ENCODE assay signal across 9 cellular contexts in genomic region chr10:32955790-32956189, GRCh38. TPM values are rescaled to one million over a fixed set of nuclear protein-coding genes. Genes with fewer than 3 reads are reported as not detected.
DNase-seq lines count a peak whose midpoint lies in the region; ATAC-seq, FAIRE-seq and TF ChIP-seq lines count a peak whose summit lies in the region.
"Had no signal": no experiment of that assay in that cellular context is flagged by ENCODE, and none has a peak within 500 bp of the region (broad histone marks: within the 10 kb centered on the region; RNA-seq: fewer than 3 reads in every experiment).

No MANE protein-coding gene starts in this region.

- peaks cover 61% of the 10 kb centered on the region for H3K4me1 ChIP-seq in OCI-LY7 (ENCODE audit: insufficient read depth, low read length, poor library complexity, severe bottlenecking)
- peaks cover 69% of the 10 kb centered on the region for H3K4me1 ChIP-seq in endothelial cell of umbilical vein (ENCODE audit: control insufficient read depth, extremely low read depth, insufficient read depth, low read length)

- H2AFZ ChIP-seq in OCI-LY7 (ENCODE audit: low read length) (no peak overlapping the region), endothelial cell of umbilical vein (ENCODE audit: low read depth, low read length) (no peak overlapping the region)

- CTCF ChIA-PET in CD4-positive, alpha-beta T cell (lab: Charles Lee): interaction anchor here (1.0 to 1.6 kb wide), 5 partner anchors 18 to 610 kb away, joined by 3 to 5 read pairs (median 4); no protein-coding TSS in a partner anchor
- CTCF ChIA-PET in OCI-LY7 (lab: Charles Lee; ENCODE audit: unreplicated experiment) (no interaction called here), endothelial cell of umbilical vein (lab: Charles Lee) (interaction anchor here (1.1 to 3.3 kb wide), 6 partner anchors 8 to 53 kb away, joined by 3 to 22 read pairs (median 5); no protein-coding TSS in a partner anchor)

- H3K4me3 ChIP-seq in OCI-LY7 (ENCODE audit: low read depth, low read length, poor library complexity, severe bottlenecking): peak overlapping the region; percentile 94
- H3K4me3 ChIP-seq in endothelial cell of umbilical vein (replicated peaks in 1 of 3; ENCODE audit: insufficient read depth in 1 of 3, low read depth in 1 of 3, low read length in 3 of 3): peak overlapping the region; percentile 99 to 100 (median 99)

- H3K27ac Mint-ChIP-seq in CD4-positive, alpha-beta T cell: peak overlapping the region; percentile 82
- no peak overlapping the region for H3K27ac Mint-ChIP-seq in neural crest cell (ENCODE audit: unreplicated experiment)

- H3K9me3 Mint-ChIP-seq in CD4-positive, alpha-beta T cell: no peaks in the 10 kb centered on the region
- H3K9me3 Mint-ChIP-seq in neural crest cell: no peaks in the 10 kb centered on the region

- H3K4me3 Mint-ChIP-seq in CD4-positive, alpha-beta T cell: peak overlapping the region; percentile 90
- peak overlapping the region; percentile 91 for H3K4me3 Mint-ChIP-seq in neural crest cell

- peaks cover 79% of the 10 kb centered on the region for H3K4me1 Mint-ChIP-seq in CD4-positive, alpha-beta T cell (ENCODE audit: low read depth)
- H3K4me1 Mint-ChIP-seq in neural crest cell: peaks cover 79% of the 10 kb centered on the region

- no peaks in the 10 kb centered on the region for H3K27me3 ChIP-seq in CD4-positive, alpha-beta T cell (ENCODE audit: control insufficient read depth, insufficient read depth, low read length)
- H3K27me3 ChIP-seq in endothelial cell of umbilical vein (ENCODE audit: control insufficient read depth in 2 of 2, insufficient read depth in 2 of 2, low read length in 2 of 2): no peaks in the 10 kb centered on the region

- H3K9me1 ChIP-seq in endothelial cell of umbilical vein (replicated peaks; ENCODE audit: control insufficient read depth, extremely low read depth, insufficient read depth, low read length): no peaks in the 10 kb centered on the region

- no peak overlapping the region for H3K27ac ChIP-seq in CD4-positive, alpha-beta T cell (ENCODE audit: low read depth, low read length)
- peak overlapping the region; percentile 64 for H3K27ac ChIP-seq in OCI-LY7 (ENCODE audit: low read depth, low read length, poor library complexity, severe bottlenecking)
- peak overlapping the region; percentile 97 for H3K27ac ChIP-seq in endothelial cell of umbilical vein (ENCODE audit: insufficient read depth, low read depth, low read length)

- BruUV-seq in OCI-LY7 (replicated peaks; lab: Mats Ljungman, UMichigan) (TSS peak; percentile 53), endothelial cell of umbilical vein (replicated peaks; lab: Mats Ljungman, UMichigan) (no TSS peak)

- H3K27me3 Mint-ChIP-seq in CD4-positive, alpha-beta T cell: no peaks in the 10 kb centered on the region
- H3K27me3 Mint-ChIP-seq in neural crest cell (ENCODE audit: low read depth): no peaks in the 10 kb centered on the region

- no peaks in the 10 kb centered on the region for H3K9me3 ChIP-seq in CD4-positive, alpha-beta T cell (ENCODE audit: control insufficient read depth, low read length)
- H3K9me3 ChIP-seq in OCI-LY7 (ENCODE audit: low read length) (no peaks in the 10 kb centered on the region), endothelial cell of umbilical vein (replicated peaks; ENCODE audit: control insufficient read depth, insufficient read depth, low read length) (no peaks in the 10 kb centered on the region)

- no peak for FAIRE-seq in endothelial cell of umbilical vein (lab: Jason Lieb, UNC)

- H3K79me2 ChIP-seq in OCI-LY7 (ENCODE audit: insufficient read depth, low read depth, low read length): peaks cover 95% of the 10 kb centered on the region
- peaks cover 90% of the 10 kb centered on the region for H3K79me2 ChIP-seq in endothelial cell of umbilical vein (ENCODE audit: control insufficient read depth, insufficient read depth, low read length)

- peak overlapping the region; percentile 100 for H3K9ac ChIP-seq in endothelial cell of umbilical vein (replicated peaks; ENCODE audit: extremely low read depth, insufficient read depth, low read length)

- no peak for TF ChIP-seq CTCF in CD4-positive, alpha-beta T cell (IDR thresholded peaks at IDR 0.05)
- TF ChIP-seq CTCF in OCI-LY7 (conservative IDR thresholded peaks at IDR 0.05; ENCODE audit: low read length): no peak
- no peak for TF ChIP-seq CTCF in endothelial cell of umbilical vein (IDR thresholded peaks at IDR 0.05; ENCODE audit: extremely low read depth in 1 of 2, insufficient read depth in 1 of 2, low read depth in 1 of 2, low read length in 2 of 2)
- TF ChIP-seq CTCF in neural crest cell (conservative IDR thresholded peaks at IDR 0.05): no peak

- no peaks in the 10 kb centered on the region for H3K9me2 ChIP-seq in OCI-LY7 (ENCODE audit: insufficient read depth, low read length)

- intact Hi-C loops in CD4-positive, alpha-beta T cell (cut with DNase I, micrococcal nuclease): loop anchor here (2.0 to 10.0 kb wide), 4 partner anchors 17 to 571 kb away; no protein-coding TSS in a partner anchor
- intact Hi-C loops in OCI-LY7 (cut with micrococcal nuclease; ENCODE audit: unreplicated experiment) (loop anchor here (5.0 kb wide), 2 partner anchors 147 to 578 kb away; no protein-coding TSS in a partner anchor), endothelial cell of umbilical vein (cut with micrococcal nuclease) (loop anchor here (5.0 kb wide), 1 partner anchor 297 kb away; no protein-coding TSS in a partner anchor)

- POLR2A ChIA-PET in CD4-positive, alpha-beta T cell (lab: Charles Lee): interaction anchor here (0.6 to 2.0 kb wide), 3 partner anchors 21 to 160 kb away, joined by 3 to 5 read pairs (median 3); no protein-coding TSS in a partner anchor
- POLR2A ChIA-PET in OCI-LY7 (lab: Charles Lee) (interaction anchor here (0.6 to 7.0 kb wide), 13 partner anchors 9 to 154 kb away, joined by 3 to 68 read pairs (median 4); no protein-coding TSS in a partner anchor), endothelial cell of umbilical vein (lab: Charles Lee) (interaction anchor here (0.9 to 2.3 kb wide), 2 partner anchors 24 to 26 kb away, joined by 4 to 21 read pairs; no protein-coding TSS in a partner anchor)

- H3K4me2 ChIP-seq in OCI-LY7 (ENCODE audit: low read length) (peak overlapping the region; percentile 85), endothelial cell of umbilical vein (ENCODE audit: insufficient read depth, low read length) (peak overlapping the region; percentile 99)

- no peak for DNase-seq in CD4-positive, alpha-beta T cell
- DNase-seq in OCI-LY7 (ENCODE audit: low spot score) (no peak), endothelial cell of umbilical vein (ENCODE audit: low read depth, low spot score) (no peak), neural crest cell (ENCODE audit: low read depth, low spot score) (no peak), SIG-M5 (lab: John Stamatoyannopoulos, UW) (no peak), SW480 (ENCODE audit: low spot score) (no peak), iPS-NIHi7 (ENCODE audit: extremely low spot score) (no peak)
- DNase-seq in activated effector memory CD4-positive, alpha-beta T cell treated with Interleukin-2 at 50 U/mL for 16 hours: no peak
- DNase-seq: kidney glomerular epithelial cell had no signal

- dilution Hi-C loops in endothelial cell of umbilical vein (cut with MboI; ENCODE audit: extremely low pct_ligation_motif_present, low sequenced_read_pairs): no loop called here

- H4K20me1 ChIP-seq in OCI-LY7 (ENCODE audit: insufficient read depth, low read length) (peaks cover 51% of the 10 kb centered on the region), endothelial cell of umbilical vein (replicated peaks; ENCODE audit: control insufficient read depth, extremely low read depth, insufficient read depth, low read length) (peaks cover 24% of the 10 kb centered on the region)

- ATAC-seq in CD4-positive, alpha-beta T cell (ENCODE audit: poor library complexity): no peak

- H3K36me3 ChIP-seq in OCI-LY7 (ENCODE audit: insufficient read depth, low read length) (peaks cover 52% of the 10 kb centered on the region), endothelial cell of umbilical vein (ENCODE audit: control insufficient read depth in 2 of 2, extremely low read depth in 1 of 2, insufficient read depth in 2 of 2, low read length in 2 of 2) (no peaks in the 10 kb centered on the region)

- no peak for TF ChIP-seq POLR2A in endothelial cell of umbilical vein (IDR thresholded peaks at IDR 0.05; ENCODE audit: low read depth, low read length)

- H3K36me3 Mint-ChIP-seq in CD4-positive, alpha-beta T cell (ENCODE audit: low read depth): peaks cover 25% of the 10 kb centered on the region
- no peaks in the 10 kb centered on the region for H3K36me3 Mint-ChIP-seq in neural crest cell (ENCODE audit: low read depth)

TF ChIP-seq in endothelial cell of umbilical vein, 7 proteins besides CTCF, POLR2A, EP300 and RAD21:
- TF ChIP-seq MYC (IDR thresholded peaks at IDR 0.05; ENCODE audit: low read depth, low read length): no peak
- no peak for TF ChIP-seq FOS (IDR thresholded peaks at IDR 0.05; ENCODE audit: borderline replicate concordance, insufficient read depth, low read length)
- no peak for TF ChIP-seq JUN (IDR thresholded peaks at IDR 0.05; ENCODE audit: borderline replicate concordance, insufficient read depth, insufficient read length, low read depth)
- no peak for TF ChIP-seq MAX (IDR thresholded peaks at IDR 0.05; ENCODE audit: insufficient read depth, insufficient read length)
- no peak for TF ChIP-seq EZH2 (IDR thresholded peaks at IDR 0.05; ENCODE audit: borderline replicate concordance, low read depth, low read length, severe bottlenecking)
- TF ChIP-seq POLR2AphosphoS5 (IDR thresholded peaks at IDR 0.05; ENCODE audit: insufficient read depth, low read depth, low read length): no peak
- TF ChIP-seq GATA2 (IDR thresholded peaks at IDR 0.05; ENCODE audit: insufficient read depth, insufficient read length, low read depth, low read length): no peak
TF ChIP-seq in endothelial cell of umbilical vein: peak in this region for 0.

RNA-seq across cellular contexts. Expression of gene ITGB1, which starts 2.2 kb away (rescaled TPM):
- 10 to 100 TPM; 82.4 to 82.9 TPM for total RNA-seq in CD4-positive, alpha-beta T cell
- total RNA-seq in OCI-LY7 (2014; rRNA removed; shearing (Covaris generic)): 165 and 179 TPM in 2 replicates
- total RNA-seq in OCI-LY7 (2022) (167 and 199 TPM in 2 replicates), endothelial cell of umbilical vein (1,125 and 1,147 TPM in 2 replicates), neural crest cell (220 and 236 TPM in 2 replicates)
- 313 and 424 TPM in 2 replicates for polyA plus RNA-seq in endothelial cell of umbilical vein
- polyA plus RNA-seq in endothelial cell of umbilical vein (2011; cell fraction: cytosol; rRNA removed): 480 and 502 TPM in 2 replicates
- polyA plus RNA-seq in endothelial cell of umbilical vein (2011; cell fraction: nucleus; rRNA removed): 255 and 459 TPM in 2 replicates
- polyA plus RNA-seq in endothelial cell of umbilical vein (2012): 1,054 and 1,144 TPM in 2 replicates
- polyA minus RNA-seq in endothelial cell of umbilical vein: 909 and 1,209 TPM in 2 replicates
- polyA minus RNA-seq in endothelial cell of umbilical vein (2011; cell fraction: cytosol; rRNA and poly(A)+ RNA removed): 134 TPM
- polyA minus RNA-seq in endothelial cell of umbilical vein (2011; cell fraction: nucleus; rRNA and poly(A)+ RNA removed): 270 and 336 TPM in 2 replicates
